ENCODE assay signal across 18 cellular contexts in genomic region chr5:31096238-31096865, GRCh38.
DNase-seq lines count a peak whose midpoint lies in the region; ATAC-seq, FAIRE-seq and TF ChIP-seq lines count a peak whose summit lies in the region.
"Had no signal": no experiment of that assay in that cellular context is flagged by ENCODE, and none has a peak within 500 bp of the region (broad histone marks: within the 10 kb centered on the region; RNA-seq: fewer than 3 reads in every experiment).

No MANE protein-coding gene starts in this region.

- H3K9me1 ChIP-seq in keratinocyte (ENCODE audit: control insufficient read depth, extremely low read depth, insufficient read depth, low read length) = no peaks in the 10 kb centered on the region

- no peak for TF ChIP-seq EP300 in Ishikawa (IDR thresholded peaks at IDR 0.05; ENCODE audit: borderline replicate concordance)

- peaks cover 5% of the 10 kb centered on the region for H3K4me1 ChIP-seq in keratinocyte (ENCODE audit: control insufficient read depth, extremely low read depth, insufficient read depth, low read length)
- H3K4me1 ChIP-seq: parathyroid adenoma had no signal

- peak overlapping the region; percentile 88 for H3K27ac ChIP-seq in AG04450 (ENCODE audit: low read depth, low read length)
- H3K27ac ChIP-seq in keratinocyte (ENCODE audit: control insufficient read depth, insufficient read depth, low read length) = no peak overlapping the region
- H3K27ac ChIP-seq: parathyroid adenoma had no signal

- no peaks in the 10 kb centered on the region for H3K9me3 Mint-ChIP-seq in activated CD4-positive, alpha-beta T cell treated with anti-CD3 and anti-CD28 coated beads, Interleukin-2, amount 10 ng/mL, durations not matched to agents 24 days and 14 days
- H3K9me3 Mint-ChIP-seq: activated CD4-positive, alpha-beta memory T cell treated with anti-CD3 and anti-CD28 coated beads for 36 hours had no signal

- TF ChIP-seq CTCF in AG04450 (IDR thresholded peaks at IDR 0.05; ENCODE audit: low read depth, low read length) (no peak), bronchial epithelial cell (IDR thresholded peaks at IDR 0.05; ENCODE audit: insufficient read depth, low read length, severe bottlenecking) (no peak), keratinocyte (optimal IDR thresholded peaks at IDR 0.05 in 1 of 3, IDR thresholded peaks at IDR 0.05 in 1 of 3, conservative IDR thresholded peaks at IDR 0.05 in 1 of 3; ENCODE audit: extremely low read depth in 1 of 3, insufficient read depth in 2 of 3, low read length in 3 of 3) (no peak)

- H3K36me3 Mint-ChIP-seq in activated CD4-positive, alpha-beta T cell treated with anti-CD3 and anti-CD28 coated beads, Interleukin-2, amount 10 ng/mL, durations not matched to agents 24 days and 14 days (ENCODE audit: low read depth) = no peaks in the 10 kb centered on the region
- H3K36me3 Mint-ChIP-seq: activated CD4-positive, alpha-beta memory T cell treated with anti-CD3 and anti-CD28 coated beads for 36 hours had no signal

- ATAC-seq in GM18861 (IDR thresholded peaks at IDR 0.05; ENCODE audit: unreplicated experiment) = no peak

- TF ChIP-seq RAD21 in Ishikawa (IDR thresholded peaks at IDR 0.05; ENCODE audit: low read depth) = no peak

- dilution Hi-C loops in keratinocyte (cut with MboI; ENCODE audit: extremely low pct_ligation_motif_present, low sequenced_read_pairs) = no loop called here

- no peaks in the 10 kb centered on the region for H3K27me3 ChIP-seq in AG04450 (ENCODE audit: control insufficient read depth, insufficient read depth, low read length)
- no peaks in the 10 kb centered on the region for H3K27me3 ChIP-seq in bronchial epithelial cell (ENCODE audit: control insufficient read depth, insufficient read depth, low read length)
- no peaks in the 10 kb centered on the region for H3K27me3 ChIP-seq in keratinocyte (ENCODE audit: control insufficient read depth, extremely low read depth, insufficient read depth, low read length)

- H3K36me3 ChIP-seq in bronchial epithelial cell (ENCODE audit: control insufficient read depth, insufficient read depth, low read length) = no peaks in the 10 kb centered on the region
- H3K36me3 ChIP-seq in keratinocyte (ENCODE audit: control insufficient read depth in 2 of 2, extremely low read depth in 1 of 2, insufficient read depth in 2 of 2, low read length in 2 of 2) = no peaks in the 10 kb centered on the region

- H3K27me3 Mint-ChIP-seq in activated CD4-positive, alpha-beta T cell treated with anti-CD3 and anti-CD28 coated beads, Interleukin-2, amount 10 ng/mL, durations not matched to agents 24 days and 14 days = no peaks in the 10 kb centered on the region
- H3K27me3 Mint-ChIP-seq: activated CD4-positive, alpha-beta memory T cell treated with anti-CD3 and anti-CD28 coated beads for 36 hours; central memory CD8-positive, alpha-beta T cell had no signal

- H3K27ac Mint-ChIP-seq in activated CD4-positive, alpha-beta T cell treated with anti-CD3 and anti-CD28 coated beads, Interleukin-2, amount 10 ng/mL, durations not matched to agents 24 days and 14 days = no peak overlapping the region
- H3K27ac Mint-ChIP-seq: activated CD4-positive, alpha-beta memory T cell treated with anti-CD3 and anti-CD28 coated beads for 36 hours had no signal

- CTCF ChIA-PET in AG04450 (lab: Charles Lee) = no interaction called here

- intact Hi-C loops in activated CD4-positive, alpha-beta T cell treated with anti-CD3 and anti-CD28 coated beads, Interleukin-2, amount 10 ng/mL, durations not matched to agents 24 days and 14 days (cut with micrococcal nuclease) = no loop called here

- H3K9me3 ChIP-seq in AG04450 (ENCODE audit: control insufficient read depth, insufficient read depth, low read length) (no peaks in the 10 kb centered on the region), keratinocyte (ENCODE audit: control insufficient read depth, low read depth, low read length) (no peaks in the 10 kb centered on the region)

- H3K4me1 Mint-ChIP-seq in activated CD4-positive, alpha-beta T cell treated with anti-CD3 and anti-CD28 coated beads, Interleukin-2, amount 10 ng/mL, durations not matched to agents 24 days and 14 days = no peaks in the 10 kb centered on the region
- H3K4me1 Mint-ChIP-seq: central memory CD8-positive, alpha-beta T cell had no signal

- H3K4me3 ChIP-seq in AG04450 (ENCODE audit: low read depth, low read length) (peak overlapping the region; percentile 20; the same call in 1 of the 2 replicates), bronchial epithelial cell (ENCODE audit: low read depth, low read length) (no peak overlapping the region), keratinocyte (ENCODE audit: control insufficient read depth in 2 of 3, extremely low read depth in 1 of 3, insufficient read depth in 2 of 3, low read depth in 1 of 3, low read length in 3 of 3) (no peak overlapping the region)

- POLR2A ChIA-PET in AG04450 (lab: Yijun Ruan, JAX) = no interaction called here

- H3K9ac ChIP-seq in keratinocyte (ENCODE audit: control insufficient read depth, extremely low read depth, insufficient read depth, low read length) = no peak overlapping the region
- H3K9ac ChIP-seq: parathyroid adenoma had no signal

- FAIRE-seq in bronchial epithelial cell (lab: Jason Lieb, UNC) (no peak), keratinocyte (lab: Jason Lieb, UNC) (peak; percentile 65)
- FAIRE-seq: GM12891 had no signal

- H3K79me2 ChIP-seq in keratinocyte (ENCODE audit: control insufficient read depth, insufficient read depth, low read length) = no peaks in the 10 kb centered on the region
- H3K79me2 ChIP-seq: parathyroid adenoma had no signal

- in situ Hi-C loops in G401 (cut with HindIII; ENCODE audit: low sequenced_read_pairs) = no loop called here

- H3K4me3 Mint-ChIP-seq in activated CD4-positive, alpha-beta T cell treated with anti-CD3 and anti-CD28 coated beads, Interleukin-2, amount 10 ng/mL, durations not matched to agents 24 days and 14 days = no peak overlapping the region
- H3K4me3 Mint-ChIP-seq: activated CD4-positive, alpha-beta memory T cell treated with anti-CD3 and anti-CD28 coated beads for 36 hours; central memory CD8-positive, alpha-beta T cell had no signal

- H2AFZ ChIP-seq in keratinocyte (ENCODE audit: control insufficient read depth, low read length) = peak overlapping the region; percentile 47
- H2AFZ ChIP-seq: parathyroid adenoma had no signal

- no peaks in the 10 kb centered on the region for H4K20me1 ChIP-seq in keratinocyte (ENCODE audit: control insufficient read depth, extremely low read depth, insufficient read depth, low read length)

- no peak overlapping the region for H3K4me2 ChIP-seq in keratinocyte (ENCODE audit: control insufficient read depth, extremely low read depth, insufficient read depth, low read depth, low read length)

- DNase-seq in AG04450 (ENCODE audit: low read depth, low spot score) = peak; percentile 41
- peak; percentile 64 for DNase-seq in bronchial epithelial cell (ENCODE audit: low read depth)
- DNase-seq in keratinocyte (ENCODE audit: low read depth, low spot score) = no peak
- DNase-seq in activated CD4-positive, alpha-beta T cell treated with anti-CD3 and anti-CD28 coated beads, Interleukin-2, amount 10 ng/mL, durations not matched to agents 24 days and 14 days = no peak
- DNase-seq in G401 (ENCODE audit: low spot score) = no peak
- DNase-seq in stimulated activated CD4-positive, alpha-beta T cell treated with anti-CD3 and anti-CD28 coated beads, Interleukin-4, amount 100 ng/mL, for 1 hour = no peak
- DNase-seq: activated CD4-positive, alpha-beta memory T cell treated with anti-CD3 and anti-CD28 coated beads for 36 hours; activated effector memory CD4-positive, alpha-beta T cell treated with Interleukin-2 at 50 U/mL for 16 hours; DND-41; erythroblast; NCI-H2227 treated with DMSO at 0.1 percent for 48 hours; RPMI8226; stimulated activated CD4-positive, alpha-beta T cell treated with anti-CD3 and anti-CD28 coated beads, Interleukin-1b, Interleukin-23, amount 100 ng/mL, for 48 hours had no signal

TF ChIP-seq in Ishikawa, 13 proteins besides CTCF, POLR2A, EP300 and RAD21:
- TF ChIP-seq ZBTB7A (IDR thresholded peaks at IDR 0.05; ENCODE audit: low read depth) (no peak), USF1 (IDR thresholded peaks at IDR 0.05) (0 out of 2 replicates have a peak, but pooled peaks have one; percentile 33)

Comparison
In these comparisons a context has a peak if more than half of its experiments do, and no peak if none do; other contexts are left out.
1. DNase-seq: peak in AG04450 (single experiment) and bronchial epithelial cell (single experiment); none in keratinocyte (single experiment), activated CD4-positive, alpha-beta T cell treated with anti-CD3 and anti-CD28 coated beads, Interleukin-2, amount 10 ng/mL, durations not matched to agents 24 days and 14 days (single experiment), G401 (single experiment) and stimulated activated CD4-positive, alpha-beta T cell treated with anti-CD3 and anti-CD28 coated beads, Interleukin-4, amount 100 ng/mL, for 1 hour (single experiment).